18 cellular contexts compared by ENCODE assay signal in genomic region chr6:43184268-43184985, GRCh38. TPM values are rescaled to one million over a fixed set of nuclear protein-coding genes. Genes with fewer than 3 reads are reported as not detected.
DNase-seq lines count a peak whose midpoint lies in the region; ATAC-seq and TF ChIP-seq lines count a peak whose summit lies in the region.
"Had no signal": no experiment of that assay in that cellular context is flagged by ENCODE, and none has a peak within 500 bp of the region (broad histone marks: within the 10 kb centered on the region; RNA-seq: fewer than 3 reads in every experiment).

No MANE protein-coding gene starts in this region.

- ATAC-seq in stimulated activated naive CD8-positive, alpha-beta T cell treated with anti-CD3 and anti-CD28 coated beads, Interleukin-15, Interleukin-2, amounts not matched to agents 100 U/mL and 50 U/mL, for 24 hours = no peak
- no peak for ATAC-seq in activated naive CD8-positive, alpha-beta T cell treated with anti-CD3 and anti-CD28 coated beads, Interleukin-2, amount 50 U/mL, for 24 hours
- ATAC-seq in naive B cell (ENCODE audit: low read depth in 2 of 2) = no peak
- ATAC-seq: body of pancreas, pancreas had no signal

- no peak for TF ChIP-seq CTCF in Caco-2 (IDR thresholded peaks at IDR 0.05; ENCODE audit: insufficient read depth in 1 of 2, low read depth in 1 of 2, low read length in 1 of 2, severe bottlenecking in 1 of 2, unreplicated experiment in 1 of 2)

- peaks cover under 1% of the 10 kb centered on the region; the same call in 1 of the 2 replicates for H3K36me3 ChIP-seq in Caco-2 (ENCODE audit: control insufficient read depth, insufficient read depth, low read length)

- peaks cover 46% of the 10 kb centered on the region for H3K4me1 Mint-ChIP-seq in stimulated activated naive CD8-positive, alpha-beta T cell treated with anti-CD3 and anti-CD28 coated beads, Interleukin-15, Interleukin-2, amounts not matched to agents 100 ng/mL and 50 ng/mL, for 24 hours (ENCODE audit: low read depth)
- H3K4me1 Mint-ChIP-seq in activated naive CD8-positive, alpha-beta T cell treated with anti-CD3 and anti-CD28 coated beads, Interleukin-2, amount 50 U/mL, for 24 hours = peaks cover 50% of the 10 kb centered on the region
- H3K4me1 Mint-ChIP-seq in naive B cell (peaks cover 46 to 49% (median 48%) of the 10 kb centered on the region in 3 donors), Caco-2 (ENCODE audit: low read depth, unreplicated experiment) (peaks cover 14% of the 10 kb centered on the region)

- H3K9me3 ChIP-seq in Caco-2 = no peaks in the 10 kb centered on the region
- H3K9me3 ChIP-seq: body of pancreas, pancreas, thyroid gland had no signal

- no peaks in the 10 kb centered on the region for H3K27me3 Mint-ChIP-seq in stimulated activated naive CD8-positive, alpha-beta T cell treated with anti-CD3 and anti-CD28 coated beads, Interleukin-15, Interleukin-2, amounts not matched to agents 100 ng/mL and 50 ng/mL, for 24 hours
- no peaks in the 10 kb centered on the region for H3K27me3 Mint-ChIP-seq in activated naive CD8-positive, alpha-beta T cell treated with anti-CD3 and anti-CD28 coated beads, Interleukin-2, amount 50 U/mL, for 24 hours
- H3K27me3 Mint-ChIP-seq in naive B cell (no peaks in the 10 kb centered on the region), Caco-2 (ENCODE audit: insufficient read depth, unreplicated experiment) (no peaks in the 10 kb centered on the region)

- H3K4me1 ChIP-seq in Caco-2 = no peaks in the 10 kb centered on the region

- intact Hi-C loops in Caco-2 (cut with micrococcal nuclease; ENCODE audit: unreplicated experiment) = no loop called here

- H3K27ac Mint-ChIP-seq in stimulated activated naive CD8-positive, alpha-beta T cell treated with anti-CD3 and anti-CD28 coated beads, Interleukin-15, Interleukin-2, amounts not matched to agents 100 ng/mL and 50 ng/mL, for 24 hours = peak overlapping the region; percentile 19
- no peak overlapping the region for H3K27ac Mint-ChIP-seq in activated naive CD8-positive, alpha-beta T cell treated with anti-CD3 and anti-CD28 coated beads, Interleukin-2, amount 50 U/mL, for 24 hours
- H3K27ac Mint-ChIP-seq in naive B cell (peak overlapping the region in 4 of 6 donors; percentile 82 to 90 (median 88)), Caco-2 (ENCODE audit: unreplicated experiment) (no peak overlapping the region)

- H3K4me3 Mint-ChIP-seq in stimulated activated naive CD8-positive, alpha-beta T cell treated with anti-CD3 and anti-CD28 coated beads, Interleukin-15, Interleukin-2, amounts not matched to agents 100 ng/mL and 50 ng/mL, for 24 hours = peak overlapping the region; percentile 18
- peak overlapping the region; percentile 33 for H3K4me3 Mint-ChIP-seq in activated naive CD8-positive, alpha-beta T cell treated with anti-CD3 and anti-CD28 coated beads, Interleukin-2, amount 50 U/mL, for 24 hours
- H3K4me3 Mint-ChIP-seq in naive B cell (peak overlapping the region in 7 of 8 donors; percentile 22 to 84 (median 74)), Caco-2 (ENCODE audit: unreplicated experiment) (no peak overlapping the region)

- BruUV-seq in Caco-2 (replicated peaks; lab: Mats Ljungman, UMichigan) = no TSS peak

- no peaks in the 10 kb centered on the region for H3K9me3 Mint-ChIP-seq in stimulated activated naive CD8-positive, alpha-beta T cell treated with anti-CD3 and anti-CD28 coated beads, Interleukin-15, Interleukin-2, amounts not matched to agents 100 ng/mL and 50 ng/mL, for 24 hours
- H3K9me3 Mint-ChIP-seq in activated naive CD8-positive, alpha-beta T cell treated with anti-CD3 and anti-CD28 coated beads, Interleukin-2, amount 50 U/mL, for 24 hours = no peaks in the 10 kb centered on the region
- H3K9me3 Mint-ChIP-seq in naive B cell (peaks cover 0 to 2% (median 0%) of the 10 kb centered on the region in 7 donors), Caco-2 (ENCODE audit: unreplicated experiment) (no peaks in the 10 kb centered on the region)

- H3K4me3 ChIP-seq in Caco-2 (ENCODE audit: low read depth, low read length) = no peak overlapping the region
- H3K4me3 ChIP-seq: body of pancreas, pancreas, SK-N-MC, thyroid gland had no signal

- peaks cover 33% of the 10 kb centered on the region for H3K36me3 Mint-ChIP-seq in stimulated activated naive CD8-positive, alpha-beta T cell treated with anti-CD3 and anti-CD28 coated beads, Interleukin-15, Interleukin-2, amounts not matched to agents 100 ng/mL and 50 ng/mL, for 24 hours (ENCODE audit: low read depth)
- peaks cover 15% of the 10 kb centered on the region for H3K36me3 Mint-ChIP-seq in activated naive CD8-positive, alpha-beta T cell treated with anti-CD3 and anti-CD28 coated beads, Interleukin-2, amount 50 U/mL, for 24 hours (ENCODE audit: low read depth)
- H3K36me3 Mint-ChIP-seq in naive B cell (peaks cover 18 to 25% of the 10 kb centered on the region in 2 donors), Caco-2 (ENCODE audit: insufficient read depth, unreplicated experiment) (peaks cover 6% of the 10 kb centered on the region)

- POLR2A ChIA-PET in Caco-2 (lab: Charles Lee) = no interaction called here

- no peak for DNase-seq in stimulated activated naive CD8-positive, alpha-beta T cell treated with anti-CD3 and anti-CD28 coated beads, Interleukin-15, Interleukin-2, amounts not matched to agents 100 U/mL and 50 U/mL, for 24 hours
- no peak for DNase-seq in activated naive CD8-positive, alpha-beta T cell treated with anti-CD3 and anti-CD28 coated beads, Interleukin-2, amount 50 U/mL, for 24 hours
- DNase-seq in naive B cell (no peak), NCI-H510A treated with DMSO at 0.1 percent for 48 hours (lab: John Stamatoyannopoulos, UW) (no peak), Caco-2 (no peak), NCI-H2107 treated with DMSO at 0.1 percent for 48 hours (lab: John Stamatoyannopoulos, UW; ENCODE audit: unreplicated experiment) (no peak), NCI-H2171 treated with DMSO at 0.1 percent for 48 hours (lab: John Stamatoyannopoulos, UW) (no peak)
- DNase-seq: AML-193; body of pancreas; DMS53; effector CD4-positive, alpha-beta T cell; GOT3; NCI-H1436; NCI-H524; pancreas; thyroid gland had no signal

- CTCF ChIA-PET in Caco-2 (lab: Charles Lee) = no interaction called here

- no peaks in the 10 kb centered on the region for H3K27me3 ChIP-seq in Caco-2 (replicated peaks; ENCODE audit: control insufficient read depth, insufficient read depth, low read length)
- H3K27me3 ChIP-seq: body of pancreas, pancreas, thyroid gland had no signal

RNA-seq across cellular contexts. Expression of gene CUL9, which starts 2.4 kb away (rescaled TPM):
- polyA plus RNA-seq in naive B cell (ENCODE audit: low read depth in 6 of 6) = 10 to 100 TPM in 3 of 6 donors, 1 to 10 TPM in 3; 1.2 to 16.5 (median 9.5) TPM
- 16.7 and 16.8 TPM in 2 replicates for total RNA-seq in Caco-2 (2022)

RNA-seq across cellular contexts. Expression of gene SRF, which starts 13.4 kb away (rescaled TPM):
- polyA plus RNA-seq in naive B cell (ENCODE audit: low read depth in 6 of 6) = 1 to 10 TPM; 2.5 to 5.3 (median 4.7) TPM
- total RNA-seq in Caco-2 (2022) = 31.3 and 32.1 TPM in 2 replicates

RNA-seq across cellular contexts. Expression of gene DNPH1, which starts 44.9 kb away (rescaled TPM):
- 100 to 1,000 TPM; 101 to 176 (median 133) TPM for polyA plus RNA-seq in naive B cell (ENCODE audit: low read depth in 6 of 6)
- total RNA-seq in Caco-2 (2022) = 56.1 and 62.6 TPM in 2 replicates

RNA-seq across cellular contexts. Expression of gene TTBK1, which starts 58.9 kb away (rescaled TPM):
- not detected for polyA plus RNA-seq in naive B cell (ENCODE audit: low read depth in 6 of 6)
- total RNA-seq in Caco-2 (2022) = 0.51 and 0.61 TPM in 2 replicates

Comparison
In these comparisons a context has a peak if more than half of its experiments do, and no peak if none do; other contexts are left out.
1. H3K27ac Mint-ChIP-seq: peak in stimulated activated naive CD8-positive, alpha-beta T cell treated with anti-CD3 and anti-CD28 coated beads, Interleukin-15, Interleukin-2, amounts not matched to agents 100 ng/mL and 50 ng/mL, for 24 hours (single experiment) and naive B cell (4 of 6); none in activated naive CD8-positive, alpha-beta T cell treated with anti-CD3 and anti-CD28 coated beads, Interleukin-2, amount 50 U/mL, for 24 hours (single experiment) and Caco-2 (single experiment).